Comparison of ENCODE assay signal across 16 cellular contexts in genomic region chr1:208808301-208808700, GRCh38.
DNase-seq lines count a peak whose midpoint lies in the region; ATAC-seq and TF ChIP-seq lines count a peak whose summit lies in the region.
"Had no signal": no experiment of that assay in that cellular context is flagged by ENCODE, and none has a peak within 500 bp of the region (broad histone marks: within the 10 kb centered on the region; RNA-seq: fewer than 3 reads in every experiment).

No MANE protein-coding gene starts in this region.

- intact Hi-C loops in MCF 10A (cut with micrococcal nuclease) (loop anchor here (5.0 to 10.0 kb wide), 3 partner anchors 109 to 284 kb away; no protein-coding TSS in a partner anchor), breast epithelium (cut with DNase I; ENCODE audit: low total_unique reads) (no loop called here), Calu3 (cut with micrococcal nuclease; ENCODE audit: unreplicated experiment) (no loop called here), right lobe of liver (cut with DNase I) (no loop called here)

- no peaks in the 10 kb centered on the region for H3K36me3 ChIP-seq in breast epithelium
- H3K36me3 ChIP-seq in right lobe of liver = no peaks in the 10 kb centered on the region
- H3K36me3 ChIP-seq: BLaER1 had no signal

- DNase-seq in MCF 10A (ENCODE audit: unreplicated experiment) = peak; percentile 89
- no peak for DNase-seq in breast epithelium (ENCODE audit: low spot score in 2 of 2)
- DNase-seq in epithelial cell of esophagus (ENCODE audit: low read depth) = peak; percentile 96
- peak; percentile 87 to 96 for DNase-seq in foreskin keratinocyte
- DNase-seq in UCSD-AML1 (lab: John Stamatoyannopoulos, UW; ENCODE audit: unreplicated experiment) = no peak
- DNase-seq in Calu3 = no peak
- DNase-seq in right lobe of liver = no peak
- no peak for DNase-seq in T-helper 17 cell
- DNase-seq: AML-193; Caco-2; CD8-positive, alpha-beta memory T cell; DMS79; H9 had no signal

- H3K9me3 ChIP-seq in breast epithelium (peaks cover 0 to 6% of the 10 kb centered on the region in 2 donors), right lobe of liver (no peaks in the 10 kb centered on the region), T-helper 17 cell (ENCODE audit: control insufficient read depth, low read length, poor library complexity, severe bottlenecking) (no peaks in the 10 kb centered on the region)
- H3K9me3 ChIP-seq: BLaER1, Caco-2 had no signal

- no peaks in the 10 kb centered on the region for H3K4me1 ChIP-seq in breast epithelium
- peaks cover 21% of the 10 kb centered on the region for H3K4me1 ChIP-seq in foreskin keratinocyte
- no peaks in the 10 kb centered on the region for H3K4me1 ChIP-seq in right lobe of liver
- H3K4me1 ChIP-seq: BLaER1, Caco-2 had no signal

- H3K4me1 Mint-ChIP-seq in MCF 10A (ENCODE audit: insufficient read depth, unreplicated experiment) = peaks cover 37% of the 10 kb centered on the region
- no peaks in the 10 kb centered on the region for H3K4me1 Mint-ChIP-seq in Calu3 (ENCODE audit: low read depth, unreplicated experiment)
- H3K4me1 Mint-ChIP-seq in T-helper 17 cell = no peaks in the 10 kb centered on the region
- H3K4me1 Mint-ChIP-seq: CD8-positive, alpha-beta memory T cell had no signal

- peak overlapping the region; percentile 91 for H3K27ac Mint-ChIP-seq in MCF 10A (ENCODE audit: low read depth, unreplicated experiment)
- no peak overlapping the region for H3K27ac Mint-ChIP-seq in Calu3 (ENCODE audit: unreplicated experiment)
- no peak overlapping the region for H3K27ac Mint-ChIP-seq in T-helper 17 cell
- H3K27ac Mint-ChIP-seq: CD8-positive, alpha-beta memory T cell; H9 had no signal

- H3K9me3 Mint-ChIP-seq in MCF 10A (ENCODE audit: unreplicated experiment) (no peaks in the 10 kb centered on the region), Calu3 (ENCODE audit: low read depth, unreplicated experiment) (peaks cover 12% of the 10 kb centered on the region)

- H3K27me3 ChIP-seq in breast epithelium = peaks cover 0 to 7% of the 10 kb centered on the region in 2 donors
- H3K27me3 ChIP-seq in foreskin keratinocyte = no peaks in the 10 kb centered on the region
- no peaks in the 10 kb centered on the region for H3K27me3 ChIP-seq in right lobe of liver
- H3K27me3 ChIP-seq: BLaER1 had no signal

- POLR2A ChIA-PET in MCF 10A (lab: Yijun Ruan, JAX) = interaction anchor here (0.6 to 3.7 kb wide), 35 partner anchors 9 to 758 kb away, joined by 3 to 37 read pairs (median 5); partner anchors contain the start of gene PLXNA2

- no peaks in the 10 kb centered on the region for H3K36me3 Mint-ChIP-seq in MCF 10A (ENCODE audit: insufficient read depth, unreplicated experiment)
- no peaks in the 10 kb centered on the region for H3K36me3 Mint-ChIP-seq in Calu3 (ENCODE audit: insufficient read depth, unreplicated experiment)
- H3K36me3 Mint-ChIP-seq in T-helper 17 cell (ENCODE audit: low read depth) = no peaks in the 10 kb centered on the region
- H3K36me3 Mint-ChIP-seq: CD8-positive, alpha-beta memory T cell had no signal

- no peak for TF ChIP-seq CTCF in MCF 10A (IDR thresholded peaks at IDR 0.05; ENCODE audit: unreplicated experiment)
- no peak for TF ChIP-seq CTCF in breast epithelium (IDR thresholded peaks at IDR 0.05)
- no peak for TF ChIP-seq CTCF in epithelial cell of esophagus (IDR thresholded peaks at IDR 0.05; ENCODE audit: insufficient read depth, low read depth, low read length, missing control alignments)
- TF ChIP-seq CTCF in foreskin keratinocyte (conservative IDR thresholded peaks at IDR 0.05) = no peak
- no peak for TF ChIP-seq CTCF in Calu3 (IDR thresholded peaks at IDR 0.05; ENCODE audit: unreplicated experiment)
- no peak for TF ChIP-seq CTCF in right lobe of liver (IDR thresholded peaks at IDR 0.05)

- H3K4me3 ChIP-seq in breast epithelium (no peak overlapping the region), epithelial cell of esophagus (ENCODE audit: low read length) (no peak overlapping the region), right lobe of liver (no peak overlapping the region)
- H3K4me3 ChIP-seq: BLaER1, GM12878 had no signal

- ATAC-seq in foreskin keratinocyte = peak; percentile 47
- no peak for ATAC-seq in right lobe of liver
- ATAC-seq in T-helper 17 cell = no peak
- ATAC-seq: GM12878 had no signal

- no peak overlapping the region for H3K27ac ChIP-seq in breast epithelium
- H3K27ac ChIP-seq in foreskin keratinocyte = peak overlapping the region; percentile 86
- no peak overlapping the region for H3K27ac ChIP-seq in right lobe of liver
- H3K27ac ChIP-seq: 22Rv1, BLaER1 had no signal

- WGBS in right lobe of liver (ENCODE audit: insufficient coverage, low coverage, low lambda C conversion rate, missing lambda C conversion rate) = 67% methylated on average over 1 of the region's 1 CpG

- BruUV-seq in MCF 10A (replicated peaks; lab: Mats Ljungman, UMichigan) (no TSS peak), Calu3 (replicated peaks; lab: Mats Ljungman, UMichigan) (no TSS peak)

- TF ChIP-seq POLR2A in breast epithelium (IDR thresholded peaks at IDR 0.05) (no peak), right lobe of liver (IDR thresholded peaks at IDR 0.05) (no peak)

- CTCF ChIA-PET in MCF 10A (lab: Yijun Ruan, JAX) (interaction anchor here (0.5 to 1.9 kb wide), 17 partner anchors 9 to 564 kb away, joined by 3 to 9 read pairs (median 4); partner anchors contain the start of gene PLXNA2), Calu3 (lab: Charles Lee) (no interaction called here)

- H3K27me3 Mint-ChIP-seq in MCF 10A (ENCODE audit: insufficient read depth, unreplicated experiment) (no peaks in the 10 kb centered on the region), Calu3 (ENCODE audit: unreplicated experiment) (no peaks in the 10 kb centered on the region), T-helper 17 cell (no peaks in the 10 kb centered on the region)

- H3K4me3 Mint-ChIP-seq in MCF 10A (ENCODE audit: unreplicated experiment) (no peak overlapping the region), Calu3 (ENCODE audit: low read depth, unreplicated experiment) (no peak overlapping the region), T-helper 17 cell (no peak overlapping the region)
- H3K4me3 Mint-ChIP-seq: CD8-positive, alpha-beta memory T cell; H9 had no signal

Comparison
In these comparisons a context has a peak if more than half of its experiments do, and no peak if none do; other contexts are left out.
1. DNase-seq: peak in MCF 10A (single experiment), epithelial cell of esophagus (single experiment) and foreskin keratinocyte (2 of 2); none in breast epithelium (0 of 2), UCSD-AML1 (single experiment), Calu3 (single experiment), right lobe of liver (0 of 3) and T-helper 17 cell (0 of 3).